Comparison of ENCODE assay signal across 18 cellular contexts in the genomic region with DNA sequence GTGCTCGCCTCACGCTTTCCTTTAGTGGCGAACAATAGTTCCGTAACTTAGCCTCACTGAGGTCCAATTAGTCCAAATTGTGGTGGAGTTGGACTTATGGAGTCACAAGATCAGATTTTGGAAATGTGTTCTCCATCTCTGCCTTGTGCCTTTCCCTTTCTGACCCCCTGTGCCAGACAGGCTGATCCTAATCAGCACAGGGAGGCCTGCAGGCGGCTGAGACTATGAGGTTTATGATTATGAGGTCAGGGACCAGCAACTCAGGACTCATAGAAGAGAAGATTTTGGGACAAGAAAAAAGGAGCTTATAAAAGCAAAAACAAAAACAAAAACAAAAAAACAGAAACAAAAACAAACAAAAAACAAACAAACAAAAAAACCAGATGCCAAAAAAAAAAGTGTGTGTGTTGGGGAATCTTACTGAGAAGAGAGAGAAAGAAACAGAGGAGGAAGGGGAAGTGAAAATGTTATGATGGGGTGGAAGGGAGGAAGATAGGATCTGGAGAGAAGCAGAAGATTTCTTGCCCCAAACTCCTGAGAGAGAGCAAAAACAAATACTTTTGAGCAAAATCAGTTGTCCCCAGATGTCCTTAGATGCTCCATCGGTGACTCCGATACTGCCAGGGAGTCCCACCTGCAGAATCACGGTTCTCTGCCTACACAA.
"Had no signal": no experiment of that assay in that cellular context is flagged by ENCODE, and none has a peak within 500 bp of the region (broad histone marks: within the 10 kb centered on the region; RNA-seq: fewer than 3 reads in every experiment).

No MANE protein-coding gene starts in this region.

- DNase-seq: activated CD4-positive, alpha-beta T cell treated with anti-CD3 and anti-CD28 coated beads for 48 hours; activated CD8-positive, alpha-beta T cell treated with anti-CD3 and anti-CD28 coated beads, Interleukin-2, amount 10 ng/mL, durations not matched to agents 7 days and 5 days; activated naive CD4-positive, alpha-beta T cell treated with anti-CD3 and anti-CD28 coated beads, Interleukin-2, amount 50 U/mL, for 16 hours; adrenal gland; brain microvascular endothelial cell; dermis blood vessel endothelial cell; hypothalamus; kidney glomerular epithelial cell; mesendoderm; ovary; sigmoid colon; stimulated activated CD4-positive, alpha-beta T cell treated with anti-CD3 and anti-CD28 coated beads, Interleukin-2, amount 100 ng/mL, for 24 hours; stimulated activated naive CD4-positive, alpha-beta T cell; substantia nigra; T1000; transverse colon; WERI-Rb-1 had no signal

- ATAC-seq: activated CD8-positive, alpha-beta T cell treated with anti-CD3 and anti-CD28 coated beads, Interleukin-2, amount 10 ng/mL, durations not matched to agents 7 days and 5 days; activated T-helper 17 cell treated with anti-CD3 and anti-CD28 coated beads, Interleukin-2, amount 50 U/mL, for 72 hours had no signal

- H3K36me3 ChIP-seq: adrenal gland, brain microvascular endothelial cell, ovary, sigmoid colon, transverse colon, WERI-Rb-1 had no signal

- H3K27ac ChIP-seq: adrenal gland, brain microvascular endothelial cell, ovary, sigmoid colon, WERI-Rb-1 had no signal

- H3K4me1 ChIP-seq: sigmoid colon had no signal

- H3K27me3 ChIP-seq: adrenal gland, ovary had no signal

- H3K4me3 ChIP-seq: adrenal gland, ovary, sigmoid colon, transverse colon had no signal

- H3K9me3 ChIP-seq: adrenal gland, ovary, sigmoid colon, transverse colon had no signal
